8 cellular contexts compared by ENCODE assay signal in genomic region chr18:59697236-59697932, GRCh38. TPM values are rescaled to one million over a fixed set of nuclear protein-coding genes. Genes with fewer than 3 reads are reported as not detected.
A peak's percentile ranks its signal among the peaks of the same experiment; 100 is the strongest.
DNase-seq lines count a peak whose midpoint lies in the region; TF ChIP-seq lines count a peak whose summit lies in the region.

Gene CCBE1, minus strand, starts transcription at chr18:59697423.

- H3K27ac ChIP-seq in A673 (ENCODE audit: low read depth, low read length, poor library complexity, severe bottlenecking): no peak within 1 kb of the TSS
- H3K27ac ChIP-seq in muscle layer of duodenum (ENCODE audit: low read length): no peak within 1 kb of the TSS
- H3K27ac ChIP-seq in tibial artery: no peak within 1 kb of the TSS

- intact Hi-C loops in A673 (cut with micrococcal nuclease; ENCODE audit: unreplicated experiment): no loop called here
- intact Hi-C loops in tibial artery (cut with DNase I; ENCODE audit: low total_unique reads): no loop called here

- DNase-seq in A673 (ENCODE audit: low spot score): peak; percentile 61
- DNase-seq in GM13977 (ENCODE audit: low spot score): peak; percentile 80
- peak; percentile 82 for DNase-seq in HK-2 (ENCODE audit: unreplicated experiment)
- peak; percentile 1 for DNase-seq in T-helper 9 cell
- DNase-seq in erythroblast (lab: John Stamatoyannopoulos, UW): peak; percentile 33 to 53
- peak in 1 of 2 donors; percentile 71 for DNase-seq in tibial artery
- DNase-seq in effector CD8-positive, alpha-beta T cell (lab: John Stamatoyannopoulos, UW): no peak

- TF ChIP-seq CTCF in A673 (conservative IDR thresholded peaks at IDR 0.05; ENCODE audit: low read depth, low read length) (peak; percentile 94), GM13977 (IDR thresholded peaks at IDR 0.05; ENCODE audit: extremely low read depth, insufficient read depth, missing control alignments) (peak; percentile 76), tibial artery (IDR thresholded peaks at IDR 0.05) (peak; percentile 46 to 77)

- H3K4me3 ChIP-seq in A673 (ENCODE audit: low read depth, low read length, poor library complexity, severe bottlenecking) (peak within 1 kb of the TSS; percentile 29), muscle layer of duodenum (ENCODE audit: low read depth in 1 of 2, low read length in 2 of 2) (peak within 1 kb of the TSS; percentile 44 to 83), tibial artery (peak within 1 kb of the TSS; percentile 17 to 48)

- no peaks in the 10 kb centered on the region for H3K36me3 ChIP-seq in A673 (ENCODE audit: insufficient read depth, low read length, poor library complexity, severe bottlenecking)
- H3K36me3 ChIP-seq in muscle layer of duodenum (ENCODE audit: control insufficient read depth in 1 of 2, insufficient read depth in 2 of 2, low read length in 2 of 2): no peaks in the 10 kb centered on the region
- no peaks in the 10 kb centered on the region for H3K36me3 ChIP-seq in tibial artery

- in situ Hi-C loops in GM13977 (cut with MboI; ENCODE audit: low pct_unique_long_range_greater_than_20kb, low sequenced_read_pairs, unreplicated experiment): no loop called here

- POLR2A ChIA-PET in A673 (lab: Charles Lee; ENCODE audit: low non-redundant PET): no interaction called here

- BruUV-seq in A673 (replicated peaks; lab: Mats Ljungman, UMichigan): no TSS peak

- H3K9me3 ChIP-seq in A673 (ENCODE audit: low read depth, low read length, poor library complexity, severe bottlenecking) (no peaks in the 10 kb centered on the region), muscle layer of duodenum (ENCODE audit: control insufficient read depth in 1 of 2, low read length in 2 of 2) (no peaks in the 10 kb centered on the region), tibial artery (no peaks in the 10 kb centered on the region)

- H3K4me1 ChIP-seq in A673 (ENCODE audit: insufficient read depth, low read length, poor library complexity, severe bottlenecking): peaks cover 6% of the 10 kb centered on the region
- peaks cover 0 to 30% of the 10 kb centered on the region in 2 donors for H3K4me1 ChIP-seq in muscle layer of duodenum (ENCODE audit: control insufficient read depth in 1 of 2, insufficient read depth in 2 of 2, low read length in 2 of 2)
- peaks cover 0 to 21% (median 19%) of the 10 kb centered on the region in 4 donors for H3K4me1 ChIP-seq in tibial artery

- H3K27me3 ChIP-seq in A673 (replicated peaks; ENCODE audit: insufficient read depth, low read depth, low read length, poor library complexity): peaks cover 56% of the 10 kb centered on the region
- H3K27me3 ChIP-seq in muscle layer of duodenum (ENCODE audit: low read depth, low read length): no peaks in the 10 kb centered on the region
- H3K27me3 ChIP-seq in tibial artery: peaks cover 0 to 41% of the 10 kb centered on the region in 2 donors

- CTCF ChIA-PET in A673 (lab: Charles Lee): interaction anchor here (0.6 to 1.7 kb wide), 7 partner anchors 8 to 238 kb away, joined by 3 to 9 read pairs (median 4); no protein-coding TSS in a partner anchor

- no peak for TF ChIP-seq POLR2A in erythroblast (IDR thresholded peaks at IDR 0.05; ENCODE audit: low read length)

RNA-seq across cellular contexts. Expression of gene CCBE1, which starts in this region (rescaled TPM):
- total RNA-seq in A673 (2021): 0.42 TPM in 1 of 2 replicates, not detected in the other

Comparison
In these comparisons a context has a peak if more than half of its experiments do, and no peak if none do; other contexts are left out.
1. Peak in DNase-seq and H3K4me3 ChIP-seq in A673; RNA of the gene not detected or under 1 TPM.